ENCODE assay signal across 8 cellular contexts in genomic region chr9:83334320-83334719, GRCh38.
DNase-seq lines count a peak whose midpoint lies in the region; ATAC-seq, FAIRE-seq and TF ChIP-seq lines count a peak whose summit lies in the region.

No MANE protein-coding gene starts in this region.

- TF ChIP-seq CTCF in astrocyte of the cerebellum (IDR thresholded peaks at IDR 0.05; ENCODE audit: low read depth, low read length, missing control alignments) (peak; percentile 88), hepatocyte (IDR thresholded peaks at IDR 0.05; ENCODE audit: poor library complexity) (peak; percentile 85)

- no peaks in the 10 kb centered on the region for H3K27me3 ChIP-seq in hepatocyte
- H3K27me3 ChIP-seq in small intestine (ENCODE audit: control insufficient read depth in 2 of 2, insufficient read depth in 2 of 2, low read length in 2 of 2), result no peaks in the 10 kb centered on the region

- no peak overlapping the region for H3K27ac Mint-ChIP-seq in T-helper 2 cell treated with Interferon-gamma antibody and Interleukin-4, amounts not matched to agents 5 μg/mL and 100 μg/mL, for 36 hours

- H3K4me3 Mint-ChIP-seq in T-helper 2 cell treated with Interferon-gamma antibody and Interleukin-4, amounts not matched to agents 5 μg/mL and 100 μg/mL, for 36 hours, result no peak overlapping the region

- H2AFZ ChIP-seq in hepatocyte, result no peak overlapping the region

- WGBS in hepatocyte (ENCODE audit: low lambda C conversion rate, missing lambda C conversion rate), result 6% methylated on average over 4 of the region's 4 CpGs
- WGBS in small intestine, 3 donors, result 2 to 7% (median 7%) methylated on average over 4 of the region's 4 CpGs

- H3K36me3 ChIP-seq in hepatocyte (replicated peaks; ENCODE audit: insufficient read depth, low read depth), result no peaks in the 10 kb centered on the region
- no peaks in the 10 kb centered on the region for H3K36me3 ChIP-seq in small intestine (ENCODE audit: control insufficient read depth in 2 of 2, insufficient read depth in 2 of 2, low read length in 2 of 2)

- H3K4me3 ChIP-seq in astrocyte of the cerebellum (ENCODE audit: low read depth, low read length), result no peak overlapping the region
- no peak overlapping the region for H3K4me3 ChIP-seq in hepatocyte
- H3K4me3 ChIP-seq in small intestine (ENCODE audit: low read depth in 1 of 2, low read length in 2 of 2), result no peak overlapping the region

- H3K9me3 ChIP-seq in hepatocyte (ENCODE audit: low read depth) (no peaks in the 10 kb centered on the region), small intestine (ENCODE audit: control insufficient read depth, low read depth) (no peaks in the 10 kb centered on the region)

- H3K9me2 ChIP-seq in hepatocyte (replicated peaks; ENCODE audit: insufficient read depth), result no peaks in the 10 kb centered on the region

- in situ Hi-C loops in astrocyte of the cerebellum (cut with HindIII; ENCODE audit: low sequenced_read_pairs), result loop anchor here (25.0 kb wide), 1 partner anchor 178 kb away; no protein-coding TSS in a partner anchor

- H3K4me2 ChIP-seq in hepatocyte, result no peak overlapping the region

- no peaks in the 10 kb centered on the region for H3K9me3 Mint-ChIP-seq in T-helper 2 cell treated with Interferon-gamma antibody and Interleukin-4, amounts not matched to agents 5 μg/mL and 100 μg/mL, for 36 hours

- H3K27ac ChIP-seq in hepatocyte (no peak overlapping the region), small intestine (ENCODE audit: low read depth in 1 of 2, low read length in 1 of 2) (no peak overlapping the region)

- no peaks in the 10 kb centered on the region for H3K36me3 Mint-ChIP-seq in T-helper 2 cell treated with Interferon-gamma antibody and Interleukin-4, amounts not matched to agents 5 μg/mL and 100 μg/mL, for 36 hours (ENCODE audit: low read depth)

- ATAC-seq in HG03460 (IDR thresholded peaks at IDR 0.05; ENCODE audit: unreplicated experiment), result no peak

- FAIRE-seq in H54 (lab: Jason Lieb, UNC) (peak; percentile 78), small intestine (lab: Jason Lieb, UNC) (no peak)

- peaks cover 4% of the 10 kb centered on the region for H3K4me1 Mint-ChIP-seq in T-helper 2 cell treated with Interferon-gamma antibody and Interleukin-4, amounts not matched to agents 5 μg/mL and 100 μg/mL, for 36 hours (ENCODE audit: low read depth)

- no peak for TF ChIP-seq POLR2A in H54 (IDR thresholded peaks at IDR 0.05; ENCODE audit: low read depth, low read length)

- peak; percentile 13 for DNase-seq in DMS79 (lab: John Stamatoyannopoulos, UW)
- DNase-seq in H54 (ENCODE audit: insufficient read length, low spot score), result peak; percentile 61
- DNase-seq in NCI-H1417 treated with DMSO at 0.1 percent for 48 hours (lab: John Stamatoyannopoulos, UW), result peak; percentile 27
- peak; percentile 44 for DNase-seq in T-helper 2 cell treated with Interferon-gamma antibody and Interleukin-4, amounts not matched to agents 5 μg/mL and 100 μg/mL, for 36 hours (ENCODE audit: low spot score)
- DNase-seq in astrocyte of the cerebellum (ENCODE audit: low read depth), result peak; percentile 80
- peak; percentile 90 for DNase-seq in hepatocyte (ENCODE audit: low spot score)
- DNase-seq in small intestine, result peak; percentile 85

- no peaks in the 10 kb centered on the region for H3K27me3 Mint-ChIP-seq in T-helper 2 cell treated with Interferon-gamma antibody and Interleukin-4, amounts not matched to agents 5 μg/mL and 100 μg/mL, for 36 hours (ENCODE audit: low read depth)

- no peaks in the 10 kb centered on the region for H3K79me2 ChIP-seq in hepatocyte

- H4K20me1 ChIP-seq in hepatocyte (ENCODE audit: insufficient read depth, poor library complexity, severe bottlenecking), result no peaks in the 10 kb centered on the region

- no peaks in the 10 kb centered on the region for H3K4me1 ChIP-seq in hepatocyte (ENCODE audit: insufficient read depth)
- H3K4me1 ChIP-seq in small intestine (ENCODE audit: control insufficient read depth in 2 of 2, insufficient read depth in 1 of 2, low read depth in 1 of 2, low read length in 1 of 2), result no peaks in the 10 kb centered on the region

Comparison
In these comparisons a context has a peak if more than half of its experiments do, and no peak if none do; other contexts are left out.
1. DNase-seq: peak in every context shown above with its lines; median percentile 90 in hepatocyte; 85 in small intestine; 80 in astrocyte of the cerebellum; 61 in H54; 44 in T-helper 2 cell treated with Interferon-gamma antibody and Interleukin-4, amounts not matched to agents 5 μg/mL and 100 μg/mL, for 36 hours; 27 in NCI-H1417 treated with DMSO at 0.1 percent for 48 hours; 13 in DMS79.